22 cellular contexts compared by ENCODE assay signal in genomic region chr10:132860527-132860926, GRCh38.
DNase-seq lines count a peak whose midpoint lies in the region; ATAC-seq, FAIRE-seq and TF ChIP-seq lines count a peak whose summit lies in the region.
"Had no signal": no experiment of that assay in that cellular context is flagged by ENCODE, and none has a peak within 500 bp of the region (broad histone marks: within the 10 kb centered on the region; RNA-seq: fewer than 3 reads in every experiment).

No MANE protein-coding gene starts in this region.

- no peak overlapping the region for H3K56ac ChIP-seq in H1 (replicated peaks; ENCODE audit: insufficient read length, low read depth, low read length)

- no peak for TF ChIP-seq EP300 in H1 (IDR thresholded peaks at IDR 0.05; ENCODE audit: borderline replicate concordance in 1 of 2, low read depth in 2 of 2, low read length in 2 of 2)

- no peak overlapping the region for H4K5ac ChIP-seq in H1 (ENCODE audit: insufficient read length, low read depth, low read length)

- H2AFZ ChIP-seq in H1 (ENCODE audit: low read length) (no peak overlapping the region), neuronal stem cell (ENCODE audit: low read length) (no peak overlapping the region), osteoblast (ENCODE audit: low read length) (no peak overlapping the region)
- H2AFZ ChIP-seq: GM23248 had no signal

- H3K4me1 Mint-ChIP-seq in activated T-helper 17 cell treated with anti-CD3 and anti-CD28 coated beads, Interleukin-2, amount 50 U/mL, for 72 hours = peaks cover 7% of the 10 kb centered on the region

- WGBS in H1 (ENCODE audit: extremely low coverage in 1 of 2, insufficient coverage in 1 of 2, insufficient read length in 1 of 2, insufficient replicate concordance in 2 of 2, low coverage in 1 of 2, low lambda C conversion rate in 2 of 2, missing lambda C conversion rate in 1 of 2), 2 experiments = 84% methylated on average over 15 of the region's 16 CpGs; no CpG with 5 or more reads in 1 of the 2 experiments
- no CpG with 5 or more reads among the region's 16 CpGs for WGBS in neuronal stem cell (ENCODE audit: extremely low coverage in 2 of 2, insufficient read length in 2 of 2, insufficient replicate concordance in 1 of 2), 2 donors

- H3K9ac ChIP-seq in BLaER1 (no peak overlapping the region), H1 (replicated peaks in 1 of 4; ENCODE audit: extremely low read depth in 1 of 4, low read depth in 3 of 4, low read length in 3 of 4) (no peak overlapping the region), neuronal stem cell (ENCODE audit: low read depth, low read length, poor library complexity) (peak overlapping the region; percentile 70)
- H3K9ac ChIP-seq: GM23248 had no signal

- H3K23ac ChIP-seq in H1 (ENCODE audit: insufficient read length) (no peak overlapping the region), neuronal stem cell (ENCODE audit: low read depth, low read length, poor library complexity) (no peak overlapping the region)

- ATAC-seq in activated T-helper 17 cell treated with anti-CD3 and anti-CD28 coated beads, Interleukin-2, amount 50 U/mL, for 72 hours (replicated peaks) = no peak
- ATAC-seq: stimulated activated effector memory CD8-positive, alpha-beta T cell treated with anti-CD3 and anti-CD28 coated beads, Interleukin-12 subunit alpha, Interleukin-12 subunit beta, amount 100 ng/mL, for 72 hours had no signal

- POLR2A ChIA-PET in H1 (lab: Charles Lee; ENCODE audit: partially characterized antibody) = interaction anchor here (1.1 to 1.2 kb wide), 2 partner anchors 10 to 22 kb away, joined by 3 read pairs; no protein-coding TSS in a partner anchor

- H4K20me1 ChIP-seq in BLaER1 (no peaks in the 10 kb centered on the region), H1 (replicated peaks in 1 of 2; ENCODE audit: control insufficient read depth in 1 of 2, insufficient read depth in 2 of 2, low read length in 2 of 2) (no peaks in the 10 kb centered on the region), osteoblast (ENCODE audit: insufficient read depth, low read length) (no peaks in the 10 kb centered on the region)

- H3K27ac ChIP-seq in BLaER1 (no peak overlapping the region; the same call in 1 of the 2 replicates), H1 (ENCODE audit: low read depth, low read length) (no peak overlapping the region), neuronal stem cell (replicated peaks; ENCODE audit: low read length) (no peak overlapping the region), osteoblast (ENCODE audit: low read depth, low read length) (no peak overlapping the region)
- H3K27ac ChIP-seq: GM23248, sigmoid colon, testis had no signal

- peak; percentile 55 to 74 for TF ChIP-seq RAD21 in H1 (IDR thresholded peaks at IDR 0.05 in 1 of 2, conservative IDR thresholded peaks at IDR 0.05 in 1 of 2; ENCODE audit: low read depth in 2 of 2, low read length in 2 of 2)

- no peaks in the 10 kb centered on the region for H3K79me2 ChIP-seq in H1 (ENCODE audit: control insufficient read depth in 1 of 2, insufficient read depth in 2 of 2, low read length in 2 of 2)
- H3K79me2 ChIP-seq in osteoblast (ENCODE audit: insufficient read depth, low read length) = no peaks in the 10 kb centered on the region

- H3K27me3 ChIP-seq in BLaER1 = no peaks in the 10 kb centered on the region
- no peaks in the 10 kb centered on the region for H3K27me3 ChIP-seq in H7 (ENCODE audit: control insufficient read depth, insufficient read depth, low read length)
- no peaks in the 10 kb centered on the region; a peak in 1 of 7 replicates for H3K27me3 ChIP-seq in H1 (replicated peaks in 1 of 4; ENCODE audit: control insufficient read depth in 3 of 4, extremely low read depth in 1 of 4, insufficient read depth in 3 of 4, low read length in 3 of 4)
- peaks cover 0 to 19% (median 0%) of the 10 kb centered on the region in 3 experiments for H3K27me3 ChIP-seq in neuronal stem cell (ENCODE audit: control insufficient read depth in 3 of 3, insufficient read depth in 3 of 3, low read depth in 1 of 3, low read length in 3 of 3)
- H3K27me3 ChIP-seq in osteoblast (ENCODE audit: insufficient read depth, low read length) = peaks cover 21% of the 10 kb centered on the region
- H3K27me3 ChIP-seq: testis had no signal

- H2BK120ac ChIP-seq in H1 (replicated peaks; ENCODE audit: low read depth, low read length) = no peak overlapping the region
- no peak overlapping the region for H2BK120ac ChIP-seq in neuronal stem cell (ENCODE audit: low read depth, low read length)

- H2BK12ac ChIP-seq in H1 (ENCODE audit: low read depth, low read length) = no peak overlapping the region
- H2BK12ac ChIP-seq in neuronal stem cell (ENCODE audit: low read length) = no peak overlapping the region

- H3K18ac ChIP-seq in H1 (ENCODE audit: extremely low read depth, low read length) = no peak overlapping the region
- peak overlapping the region; percentile 31 for H3K18ac ChIP-seq in neuronal stem cell (ENCODE audit: low read length)

- H3K4me3 Mint-ChIP-seq in activated T-helper 17 cell treated with anti-CD3 and anti-CD28 coated beads, Interleukin-2, amount 50 U/mL, for 72 hours = no peak overlapping the region
- H3K4me3 Mint-ChIP-seq: CD8-positive, alpha-beta memory T cell; stimulated activated effector memory CD8-positive, alpha-beta T cell treated with anti-CD3 and anti-CD28 coated beads, Interleukin-12 subunit alpha, Interleukin-12 subunit beta, amount 100 ng/mL, for 72 hours had no signal

- H2BK15ac ChIP-seq in H1 (ENCODE audit: low read length) = no peak overlapping the region
- peak overlapping the region; percentile 20 for H2BK15ac ChIP-seq in neuronal stem cell (ENCODE audit: low read length)

- H3K36me3 ChIP-seq in BLaER1 (no peaks in the 10 kb centered on the region), H7 (replicated peaks; ENCODE audit: control insufficient read depth, insufficient read depth, low read length) (no peaks in the 10 kb centered on the region), H1 (ENCODE audit: control insufficient read depth in 2 of 4, insufficient read depth in 4 of 4, low read length in 3 of 4) (no peaks in the 10 kb centered on the region), neuronal stem cell (replicated peaks in 1 of 2; ENCODE audit: control insufficient read depth in 2 of 2, insufficient read depth in 2 of 2, low read length in 2 of 2) (no peaks in the 10 kb centered on the region), osteoblast (ENCODE audit: insufficient read depth, low read length) (no peaks in the 10 kb centered on the region)
- H3K36me3 ChIP-seq: sigmoid colon had no signal

- 0 out of 2 replicates have a peak overlapping the region, but pooled peaks have one; percentile 1 for H2BK5ac ChIP-seq in H1 (ENCODE audit: low read depth, low read length)
- H2BK5ac ChIP-seq in neuronal stem cell (ENCODE audit: low read length) = no peak overlapping the region

- H3K4ac ChIP-seq in H1 (replicated peaks; ENCODE audit: insufficient read length, low read depth, low read length) (no peak overlapping the region), neuronal stem cell (ENCODE audit: low read length) (no peak overlapping the region)

- DNase-seq in H7 (peak; percentile 78), H1 (ENCODE audit: low read depth in 1 of 2, low spot score in 2 of 2) (peak in 1 of 2 experiments; percentile 49), neuronal stem cell (ENCODE audit: low spot score) (no peak), NOMO-1 treated with DMSO at 0.1 percent for 48 hours (lab: John Stamatoyannopoulos, UW; ENCODE audit: unreplicated experiment) (no peak), osteoblast (ENCODE audit: insufficient read length, low spot score, missing footprints) (no peak), globus pallidus (ENCODE audit: low spot score) (no peak)
- DNase-seq: activated CD4-positive, alpha-beta T cell treated with anti-CD3 and anti-CD28 coated beads, Interleukin-2, amount 50 U/mL, for 1 hour; CD8-positive, alpha-beta memory T cell; cerebellar nuclear complex; effector memory CD4-positive, alpha-beta T cell; MM.1S; NCI-H146; NCI-H69; SIG-M5; T-helper 1 cell; testis had no signal

- no peak for FAIRE-seq in H1 (lab: Jason Lieb, UNC)
- FAIRE-seq: astrocyte had no signal

- no peaks in the 10 kb centered on the region for H3K9me3 Mint-ChIP-seq in activated T-helper 17 cell treated with anti-CD3 and anti-CD28 coated beads, Interleukin-2, amount 50 U/mL, for 72 hours
- H3K9me3 Mint-ChIP-seq: stimulated activated effector memory CD8-positive, alpha-beta T cell treated with anti-CD3 and anti-CD28 coated beads, Interleukin-12 subunit alpha, Interleukin-12 subunit beta, amount 100 ng/mL, for 72 hours had no signal

- no peaks in the 10 kb centered on the region for H3K79me1 ChIP-seq in H1 (ENCODE audit: low read depth, low read length)
- no peaks in the 10 kb centered on the region for H3K79me1 ChIP-seq in neuronal stem cell (ENCODE audit: low read depth, low read length)

- H3K4me2 ChIP-seq in BLaER1 (peak overlapping the region; percentile 85), H1 (ENCODE audit: insufficient read depth in 1 of 2, low read depth in 2 of 2, low read length in 2 of 2) (no peak overlapping the region), neuronal stem cell (ENCODE audit: insufficient read depth, low read length, poor library complexity, severe bottlenecking) (no peak overlapping the region), osteoblast (ENCODE audit: insufficient read depth, low read length) (no peak overlapping the region)

- no peak overlapping the region for H3K14ac ChIP-seq in H1 (ENCODE audit: insufficient read length)
- no peak overlapping the region for H3K14ac ChIP-seq in neuronal stem cell (ENCODE audit: low read length)

- TF ChIP-seq POLR2A in H1 (IDR thresholded peaks at IDR 0.05; ENCODE audit: control extremely low read depth in 1 of 2, low read depth in 2 of 2, low read length in 2 of 2) = no peak

- CTCF ChIA-PET in H1 (lab: Charles Lee; ENCODE audit: partially characterized antibody) = interaction anchor here (0.7 to 4.1 kb wide), 24 partner anchors 8 to 396 kb away, joined by 3 to 18 read pairs (median 4); no protein-coding TSS in a partner anchor

- H3K36me3 Mint-ChIP-seq in activated T-helper 17 cell treated with anti-CD3 and anti-CD28 coated beads, Interleukin-2, amount 50 U/mL, for 72 hours (ENCODE audit: low read depth) = no peaks in the 10 kb centered on the region
- H3K36me3 Mint-ChIP-seq: CD8-positive, alpha-beta memory T cell; stimulated activated effector memory CD8-positive, alpha-beta T cell treated with anti-CD3 and anti-CD28 coated beads, Interleukin-12 subunit alpha, Interleukin-12 subunit beta, amount 100 ng/mL, for 72 hours had no signal

- no peak overlapping the region for H2AK5ac ChIP-seq in H1 (ENCODE audit: low read depth, low read length)
- peak overlapping the region; percentile 77 for H2AK5ac ChIP-seq in neuronal stem cell (ENCODE audit: low read depth, low read length)

- H2BK20ac ChIP-seq in H1 (ENCODE audit: low read length) = 0 out of 2 replicates have a peak overlapping the region, but pooled peaks have one; percentile 87

- H3K27me3 Mint-ChIP-seq in activated T-helper 17 cell treated with anti-CD3 and anti-CD28 coated beads, Interleukin-2, amount 50 U/mL, for 72 hours = peaks cover 12% of the 10 kb centered on the region

- TF ChIP-seq CTCF in H1 (IDR thresholded peaks at IDR 0.05; ENCODE audit: control extremely low read depth in 1 of 3, insufficient read depth in 1 of 3, low read depth in 1 of 3, low read length in 3 of 3) = peak; percentile 46 to 61 (median 51)
- no peak for TF ChIP-seq CTCF in osteoblast (IDR thresholded peaks at IDR 0.05; ENCODE audit: extremely low read depth, low read depth, low read length)

- H3K4me1 ChIP-seq in BLaER1 (peaks cover 71% of the 10 kb centered on the region), H1 (replicated peaks in 1 of 4; ENCODE audit: control insufficient read depth in 3 of 4, insufficient read depth in 4 of 4, low read length in 3 of 4) (peaks cover 0 to 6% (median 3%) of the 10 kb centered on the region in 4 experiments; a peak in 4 of 7 replicates), neuronal stem cell (ENCODE audit: control insufficient read depth in 2 of 2, insufficient read depth in 1 of 2, low read depth in 1 of 2, low read length in 2 of 2) (peaks cover 12% of the 10 kb centered on the region in 2 donors), osteoblast (ENCODE audit: insufficient read depth, low read length) (no peaks in the 10 kb centered on the region)
- H3K4me1 ChIP-seq: sigmoid colon, testis had no signal

- H3K9me3 ChIP-seq in BLaER1 (no peaks in the 10 kb centered on the region), H1 (ENCODE audit: insufficient read depth in 2 of 2, low read depth in 1 of 2, low read length in 1 of 2) (no peaks in the 10 kb centered on the region), neuronal stem cell (replicated peaks in 1 of 2; ENCODE audit: control insufficient read depth in 2 of 2, insufficient read depth in 1 of 2, low read depth in 1 of 2, low read length in 2 of 2) (peaks cover 0 to 2% of the 10 kb centered on the region in 2 donors), osteoblast (ENCODE audit: low read depth, low read length) (no peaks in the 10 kb centered on the region)
- H3K9me3 ChIP-seq: testis had no signal

- no peaks in the 10 kb centered on the region for H3K23me2 ChIP-seq in H1 (ENCODE audit: low read depth, low read length)

- H4K91ac ChIP-seq in H1 (replicated peaks; ENCODE audit: insufficient read length, low read length) (no peak overlapping the region), neuronal stem cell (ENCODE audit: low read depth, low read length, poor library complexity) (no peak overlapping the region)

- H3K27ac Mint-ChIP-seq in activated T-helper 17 cell treated with anti-CD3 and anti-CD28 coated beads, Interleukin-2, amount 50 U/mL, for 72 hours = no peak overlapping the region
- H3K27ac Mint-ChIP-seq: stimulated activated effector memory CD8-positive, alpha-beta T cell treated with anti-CD3 and anti-CD28 coated beads, Interleukin-12 subunit alpha, Interleukin-12 subunit beta, amount 100 ng/mL, for 72 hours had no signal

- H4K8ac ChIP-seq in H1 (ENCODE audit: extremely low read depth, insufficient read depth, low read length) (peak overlapping the region; percentile 79; the same call in 1 of the 2 replicates), neuronal stem cell (ENCODE audit: low read depth, low read length) (no peak overlapping the region)

- no peak overlapping the region for H3K4me3 ChIP-seq in BLaER1
- no peak overlapping the region for H3K4me3 ChIP-seq in H7 (ENCODE audit: insufficient read depth, low read depth, low read length)
- no peak overlapping the region for H3K4me3 ChIP-seq in H1 (ENCODE audit: extremely low read depth in 1 of 4, insufficient read depth in 2 of 4, low read depth in 3 of 4, low read length in 4 of 4)
- no peak overlapping the region for H3K4me3 ChIP-seq in neuronal stem cell (ENCODE audit: low read length in 2 of 2)
- H3K4me3 ChIP-seq in osteoblast (ENCODE audit: insufficient read depth, low read length) = no peak overlapping the region
- H3K4me3 ChIP-seq: GM23248, sigmoid colon, testis had no signal
